2 cellular contexts compared by ENCODE assay signal in the genomic region with DNA sequence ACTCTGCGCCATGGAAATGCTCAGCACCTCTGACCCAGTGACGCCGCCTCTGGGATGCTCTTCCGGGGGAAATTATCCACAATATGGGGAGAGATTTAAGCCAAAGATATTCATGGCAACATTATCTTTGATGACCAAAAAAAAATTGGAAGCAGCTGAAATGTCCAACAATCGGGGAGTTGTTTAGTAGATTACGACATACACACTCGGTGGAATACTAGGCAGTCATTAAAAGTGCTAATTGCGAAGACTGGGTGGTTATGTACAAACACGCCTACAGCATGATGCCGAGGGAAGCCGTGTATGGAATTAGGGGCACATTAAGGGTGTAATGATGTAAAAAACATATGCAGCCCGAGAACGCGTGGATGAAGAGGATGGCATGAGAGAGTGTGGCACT.
TF ChIP-seq lines count a peak whose summit lies in the region.

No MANE protein-coding gene starts in this region.

TF ChIP-seq in HepG2, 621 proteins besides CTCF, POLR2A, EP300 and RAD21 (continued from another document):
- TF ChIP-seq, protein P1, sequence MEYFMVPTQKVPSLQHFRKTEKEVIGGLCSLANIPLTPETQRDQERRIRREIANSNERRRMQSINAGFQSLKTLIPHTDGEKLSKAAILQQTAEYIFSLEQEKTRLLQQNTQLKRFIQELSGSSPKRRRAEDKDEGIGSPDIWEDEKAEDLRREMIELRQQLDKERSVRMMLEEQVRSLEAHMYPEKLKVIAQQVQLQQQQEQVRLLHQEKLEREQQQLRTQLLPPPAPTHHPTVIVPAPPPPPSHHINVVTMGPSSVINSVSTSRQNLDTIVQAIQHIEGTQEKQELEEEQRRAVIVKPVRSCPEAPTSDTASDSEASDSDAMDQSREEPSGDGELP (IDR thresholded peaks at IDR 0.05; ENCODE audit: borderline replicate concordance, low read depth): no peak
- TF ChIP-seq ZSCAN25 (CRISPR knock-in tag; IDR thresholded peaks at IDR 0.05) (no peak), CEBPB (IDR thresholded peaks at IDR 0.05; ENCODE audit: borderline replicate concordance, low read depth, low read length) (0 out of 2 replicates have a peak, but pooled peaks have one; percentile 9), ZNF674 (CRISPR knock-in tag; IDR thresholded peaks at IDR 0.05; ENCODE audit: low read depth) (no peak)
- TF ChIP-seq, protein P2, sequence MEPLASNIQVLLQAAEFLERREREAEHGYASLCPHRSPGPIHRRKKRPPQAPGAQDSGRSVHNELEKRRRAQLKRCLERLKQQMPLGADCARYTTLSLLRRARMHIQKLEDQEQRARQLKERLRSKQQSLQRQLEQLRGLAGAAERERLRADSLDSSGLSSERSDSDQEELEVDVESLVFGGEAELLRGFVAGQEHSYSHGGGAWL (CRISPR knock-in tag; IDR thresholded peaks at IDR 0.05): no peak
- TF ChIP-seq, protein P3, sequence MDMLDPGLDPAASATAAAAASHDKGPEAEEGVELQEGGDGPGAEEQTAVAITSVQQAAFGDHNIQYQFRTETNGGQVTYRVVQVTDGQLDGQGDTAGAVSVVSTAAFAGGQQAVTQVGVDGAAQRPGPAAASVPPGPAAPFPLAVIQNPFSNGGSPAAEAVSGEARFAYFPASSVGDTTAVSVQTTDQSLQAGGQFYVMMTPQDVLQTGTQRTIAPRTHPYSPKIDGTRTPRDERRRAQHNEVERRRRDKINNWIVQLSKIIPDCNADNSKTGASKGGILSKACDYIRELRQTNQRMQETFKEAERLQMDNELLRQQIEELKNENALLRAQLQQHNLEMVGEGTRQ (IDR thresholded peaks at IDR 0.05; ENCODE audit: low read depth, low read length): no peak
- TF ChIP-seq, protein P3 (CRISPR knock-in tag; IDR thresholded peaks at IDR 0.05; ENCODE audit: borderline replicate concordance): no peak
- TF ChIP-seq, protein P4, sequence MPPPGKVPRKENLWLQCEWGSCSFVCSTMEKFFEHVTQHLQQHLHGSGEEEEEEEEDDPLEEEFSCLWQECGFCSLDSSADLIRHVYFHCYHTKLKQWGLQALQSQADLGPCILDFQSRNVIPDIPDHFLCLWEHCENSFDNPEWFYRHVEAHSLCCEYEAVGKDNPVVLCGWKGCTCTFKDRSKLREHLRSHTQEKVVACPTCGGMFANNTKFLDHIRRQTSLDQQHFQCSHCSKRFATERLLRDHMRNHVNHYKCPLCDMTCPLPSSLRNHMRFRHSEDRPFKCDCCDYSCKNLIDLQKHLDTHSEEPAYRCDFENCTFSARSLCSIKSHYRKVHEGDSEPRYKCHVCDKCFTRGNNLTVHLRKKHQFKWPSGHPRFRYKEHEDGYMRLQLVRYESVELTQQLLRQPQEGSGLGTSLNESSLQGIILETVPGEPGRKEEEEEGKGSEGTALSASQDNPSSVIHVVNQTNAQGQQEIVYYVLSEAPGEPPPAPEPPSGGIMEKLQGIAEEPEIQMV (CRISPR knock-in tag; IDR thresholded peaks at IDR 0.05; ENCODE audit: low read depth): no peak

TF ChIP-seq in K562, 482 proteins besides CTCF, POLR2A, EP300 and RAD21:
- TF ChIP-seq CEBPB (tag; IDR thresholded peaks at IDR 0.05) (peak; percentile 38; the same call in 1 of the 2 replicates), HEY1 (CRISPR knock-in tag; IDR thresholded peaks at IDR 0.05; ENCODE audit: borderline replicate concordance) (no peak), ZC3H11A (IDR thresholded peaks at IDR 0.05; ENCODE audit: low read depth, low read length) (no peak)
